In genomic region chr18:76458522-76459311, GRCh38 we compare ENCODE assay signal across 13 cellular contexts. TPM values are rescaled to one million over a fixed set of nuclear protein-coding genes. Genes with fewer than 3 reads are reported as not detected.
DNase-seq lines count a peak whose midpoint lies in the region; ATAC-seq, FAIRE-seq and TF ChIP-seq lines count a peak whose summit lies in the region.
"Had no signal": no experiment of that assay in that cellular context is flagged by ENCODE, and none has a peak within 500 bp of the region (broad histone marks: within the 10 kb centered on the region; RNA-seq: fewer than 3 reads in every experiment).

No MANE protein-coding gene starts in this region.

- TF ChIP-seq CTCF in esophagus squamous epithelium (IDR thresholded peaks at IDR 0.05) (no peak), pancreas (IDR thresholded peaks at IDR 0.05) (no peak)

- H3K27me3 ChIP-seq in esophagus squamous epithelium: no peaks in the 10 kb centered on the region
- no peaks in the 10 kb centered on the region for H3K27me3 ChIP-seq in pancreas
- no peaks in the 10 kb centered on the region for H3K27me3 ChIP-seq in aorta (ENCODE audit: control insufficient read depth in 1 of 2, insufficient read depth in 2 of 2, low read length in 1 of 2)
- H3K27me3 ChIP-seq: heart left ventricle had no signal

- intact Hi-C loops in left ventricle myocardium superior (cut with micrococcal nuclease): no loop called here
- intact Hi-C loops in cardiac septum (cut with DNase I): no loop called here
- intact Hi-C loops in esophagus squamous epithelium (cut with DNase I): no loop called here
- intact Hi-C loops in pancreas (cut with DNase I): no loop called here
- intact Hi-C loops in aorta (cut with DNase I): no loop called here

- H3K4me3 ChIP-seq in esophagus squamous epithelium (no peak overlapping the region), pancreas (no peak overlapping the region), aorta (ENCODE audit: low read length in 2 of 2) (no peak overlapping the region)

- 87 to 91% methylated on average over 31 to 32 of the region's 51 CpGs for WGBS in esophagus squamous epithelium, 2 donors
- WGBS in pancreas, 2 donors: 91 to 94% methylated on average over 51 of the region's 51 CpGs
- 86 to 92% methylated on average over 48 to 51 of the region's 51 CpGs for WGBS in aorta, 2 donors

- FAIRE-seq in pancreas (lab: Jason Lieb, UNC): no peak
- FAIRE-seq: TTC549 had no signal

- peak; percentile 6 for ATAC-seq in left ventricle myocardium superior
- peak in 1 of 4 donors; percentile 3 for ATAC-seq in pancreas
- no peak for ATAC-seq in aorta (ENCODE audit: low FRiP score)
- ATAC-seq in HG02973 (IDR thresholded peaks at IDR 0.05; ENCODE audit: unreplicated experiment): no peak

- H3K36me3 ChIP-seq in esophagus squamous epithelium (peaks cover 0 to 32% (median 0%) of the 10 kb centered on the region in 3 donors), pancreas (no peaks in the 10 kb centered on the region), aorta (ENCODE audit: control insufficient read depth in 1 of 2, insufficient read depth in 2 of 2, low read length in 1 of 2) (no peaks in the 10 kb centered on the region)

- DNase-seq in left ventricle myocardium superior (peak; percentile 23), cardiac septum (ENCODE audit: low spot score) (no peak), esophagus squamous epithelium (lab: John Stamatoyannopoulos, UW) (no peak), pancreas (peak in 1 of 6 donors; percentile 27), aorta (peak in 1 of 2 donors; percentile 30), NCI-H446 treated with DMSO at 0.1 percent for 48 hours (lab: John Stamatoyannopoulos, UW) (no peak), NCI-H510A (lab: John Stamatoyannopoulos, UW) (no peak)
- DNase-seq: amniotic stem cell, DMS53, GOT3 had no signal

- no peak for TF ChIP-seq POLR2A in esophagus squamous epithelium (IDR thresholded peaks at IDR 0.05)

- H3K9me3 ChIP-seq in esophagus squamous epithelium: no peaks in the 10 kb centered on the region
- no peaks in the 10 kb centered on the region for H3K9me3 ChIP-seq in pancreas
- H3K9me3 ChIP-seq in aorta (ENCODE audit: control insufficient read depth, low read length): no peaks in the 10 kb centered on the region
- H3K9me3 ChIP-seq: heart left ventricle had no signal

- peaks cover 10 to 54% (median 27%) of the 10 kb centered on the region in 3 donors for H3K4me1 ChIP-seq in esophagus squamous epithelium
- H3K4me1 ChIP-seq in pancreas: peaks cover 11 to 14% (median 13%) of the 10 kb centered on the region in 3 donors
- no peaks in the 10 kb centered on the region for H3K4me1 ChIP-seq in aorta (ENCODE audit: control insufficient read depth in 1 of 2, insufficient read depth in 2 of 2, low read length in 2 of 2)

- H3K27ac ChIP-seq in esophagus squamous epithelium: peak overlapping the region; percentile 40 to 80 (median 71)
- H3K27ac ChIP-seq in pancreas: peak overlapping the region; percentile 68 to 78 (median 70)
- H3K27ac ChIP-seq in aorta (ENCODE audit: low read depth in 1 of 2, low read length in 2 of 2): peak overlapping the region; percentile 47 to 84

RNA-seq across cellular contexts. Expression of gene ZNF516, which starts 36.3 kb away (rescaled TPM):
- 14.0 TPM for total RNA-seq in left ventricle myocardium superior
- total RNA-seq in cardiac septum: 14.7 TPM
- 10 to 100 TPM; 18.0 to 23.9 (median 19.2) TPM for total RNA-seq in esophagus squamous epithelium
- 10 to 100 TPM; 10.3 to 21.3 (median 14.1) TPM for total RNA-seq in pancreas
- 1 to 10 TPM; 5.4 to 9.3 TPM for polyA plus RNA-seq in pancreas
- 10 to 100 TPM; 26.0 to 55.6 TPM for total RNA-seq in aorta
- polyA plus RNA-seq in aorta: 1 to 10 TPM; 2.0 to 8.1 TPM
